ENCODE assay signal across 23 cellular contexts in genomic region chr20:53783768-53784167, GRCh38.
"Had no signal": no experiment of that assay in that cellular context is flagged by ENCODE, and none has a peak within 500 bp of the region (broad histone marks: within the 10 kb centered on the region; RNA-seq: fewer than 3 reads in every experiment).

No MANE protein-coding gene starts in this region.

- H3K36me3 ChIP-seq: Peyer's patch, SJCRH30 had no signal

- ATAC-seq: PC-3, Right ventricle myocardium inferior, T-cell had no signal

- DNase-seq: IMR-90, Kasumi-1, MM.1S, NCI-H1092 treated with DMSO at 0.1 percent for 48 hours, NCI-H1436, NCI-H187, NCI-H2029, NCI-H2081 treated with DMSO at 0.1 percent for 48 hours, NCI-H2171, NCI-H226, NCI-H446, NCI-H510A, NCI-H524 treated with DMSO at 0.1 percent for 48 hours, NCI-H69, NCI-H774, PC-3, SHP77 treated with DMSO at 0.1 percent for 48 hours, SJCRH30, SW 1271, T-cell had no signal

- H3K9me3 ChIP-seq: Peyer's patch, SJCRH30 had no signal

- H3K27me3 ChIP-seq: Peyer's patch, SJCRH30 had no signal

- H3K4me3 ChIP-seq: Peyer's patch, SJCRH30 had no signal

- H3K4me2 ChIP-seq: KMS-11 had no signal

- H3K9ac ChIP-seq: KMS-11 had no signal

- H3K27ac ChIP-seq: KMS-11, Peyer's patch, SJCRH30 had no signal
